Comparison of ENCODE assay signal across 33 cellular contexts in the genomic region with DNA sequence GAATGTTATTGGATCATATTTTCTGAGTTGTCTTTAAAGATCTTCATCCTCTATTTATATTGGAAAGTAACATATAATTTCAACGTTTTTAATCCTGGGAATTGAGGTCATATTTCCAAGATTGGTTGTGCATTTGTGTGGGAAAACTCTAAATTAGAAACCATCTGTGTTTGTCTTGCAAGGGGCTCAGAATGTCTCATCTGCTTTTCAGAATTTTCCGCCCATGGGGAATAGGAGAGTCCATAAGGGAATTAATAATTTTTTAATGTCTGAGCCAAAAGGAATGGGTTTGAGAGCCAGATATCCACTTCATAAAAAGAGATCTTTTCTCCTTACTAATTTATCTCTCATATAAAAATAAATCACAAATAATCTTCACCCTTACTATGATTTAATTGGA.
"Had no signal": no experiment of that assay in that cellular context is flagged by ENCODE, and none has a peak within 500 bp of the region (broad histone marks: within the 10 kb centered on the region; RNA-seq: fewer than 3 reads in every experiment).

No MANE protein-coding gene starts in this region.

- H3K27ac ChIP-seq: adrenal gland, body of pancreas, brain microvascular endothelial cell, breast epithelium, VCaP had no signal

- H3K4me1 ChIP-seq: adrenal gland, body of pancreas, breast epithelium had no signal

- H3K9me3 ChIP-seq: adrenal gland, body of pancreas, breast epithelium had no signal

- ATAC-seq: activated CD8-positive, alpha-beta T cell treated with anti-CD3 and anti-CD28 coated beads for 36 hours; activated naive CD4-positive, alpha-beta T cell treated with anti-CD3 and anti-CD28 coated beads, Interleukin-2, amount 50 U/mL, for 72 hours; activated T-cell treated with anti-CD3 and anti-CD28 coated beads, Interleukin-2, amount 50 U/mL, for 4 hours; activated T-cell treated with anti-CD3 and anti-CD28 coated beads, Interleukin-2, amount 50 U/mL, for 72 hours; activated T-helper 17 cell treated with anti-CD3 and anti-CD28 coated beads, Interleukin-2, amount 50 U/mL, for 72 hours; body of pancreas had no signal

- DNase-seq: activated B cell treated with CpG ODN at 0.5 μM for 24 hours; activated CD4-positive, alpha-beta memory T cell treated with anti-CD3 and anti-CD28 coated beads for 36 hours; activated CD4-positive, alpha-beta T cell treated with anti-CD3 and anti-CD28 coated beads for 4 hours; activated CD4-positive, alpha-beta T cell treated with anti-CD3 and anti-CD28 coated beads, Interleukin-2, amount 10 ng/mL, durations not matched to agents 24 days and 14 days; activated CD4-positive, alpha-beta T cell treated with anti-CD3 and anti-CD28 coated beads, Interleukin-2, amount 50 U/mL, for 1 hour; activated CD4-positive, alpha-beta T cell treated with anti-CD3 and anti-CD28 coated beads, Interleukin-2, amount 50 U/mL, for 4 hours; activated CD4-positive, CD25-positive, alpha-beta regulatory T cell treated with anti-CD3 and anti-CD28 coated beads, Interleukin-2, amount 50 U/mL, for 72 hours; activated CD8-positive, alpha-beta memory T cell treated with anti-CD3 and anti-CD28 coated beads, Interleukin-2, amount 50 U/mL, for 4 hours; activated CD8-positive, alpha-beta T cell treated with anti-CD3 and anti-CD28 coated beads for 36 hours; activated effector memory CD4-positive, alpha-beta T cell treated with anti-CD3 and anti-CD28 coated beads, Interleukin-2, amount 50 U/mL, for 16 hours; activated gamma-delta T cell treated with Interleukin-2 at 50 U/mL for 16 hours; activated naive CD4-positive, alpha-beta T cell; activated naive CD4-positive, alpha-beta T cell treated with anti-CD3 and anti-CD28 coated beads for 36 hours; activated naive CD4-positive, alpha-beta T cell treated with anti-CD3 and anti-CD28 coated beads, Interleukin-2, amount 50 U/mL, for 16 hours; activated naive CD8-positive, alpha-beta T cell treated with anti-CD3 and anti-CD28 coated beads for 36 hours; activated T-cell treated with anti-CD3 and anti-CD28 coated beads for 4 hours; activated T-cell treated with anti-CD3 and anti-CD28 coated beads, Interleukin-2, amount 50 U/mL, for 1 hour; activated T-cell treated with anti-CD3 and anti-CD28 coated beads, Interleukin-2, amount 50 U/mL, for 4 hours; activated T-cell treated with anti-CD3 and anti-CD28 coated beads, Interleukin-2, amount 50 U/mL, for 72 hours; adrenal gland; amniotic stem cell; aorta; body of pancreas; brain microvascular endothelial cell; caudate nucleus; cerebellar nuclear complex; T-helper 1 cell; T-helper 2 cell; T-helper 9 cell had no signal

- H3K36me3 ChIP-seq: adrenal gland, brain microvascular endothelial cell, breast epithelium had no signal

- H3K4me3 ChIP-seq: adrenal gland, body of pancreas, breast epithelium had no signal

- H3K27me3 ChIP-seq: adrenal gland, body of pancreas, brain microvascular endothelial cell, breast epithelium had no signal
